21 cellular contexts compared by ENCODE assay signal in the genomic region with DNA sequence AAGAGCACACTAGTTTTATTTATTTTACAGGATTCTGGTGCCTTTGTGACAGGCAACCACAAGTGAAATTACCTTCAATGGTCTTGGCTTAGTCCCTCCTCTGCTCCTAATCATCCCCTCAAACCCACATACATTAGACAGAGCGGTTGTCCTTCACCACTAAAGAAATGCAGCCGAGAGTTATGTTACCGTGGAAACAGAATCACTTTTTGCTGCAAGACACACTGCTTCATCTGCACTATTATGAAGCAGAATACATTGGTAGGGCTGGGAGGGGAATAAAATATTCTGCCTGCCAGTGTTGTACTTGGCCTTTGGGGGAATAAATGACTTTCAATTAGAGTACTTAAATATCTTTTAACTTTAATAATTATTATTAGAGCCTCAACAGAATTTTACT.
A peak's percentile ranks its signal among the peaks of the same experiment; 100 is the strongest.
DNase-seq lines count a peak whose midpoint lies in the region; ATAC-seq and TF ChIP-seq lines count a peak whose summit lies in the region.
"Had no signal": no experiment of that assay in that cellular context is flagged by ENCODE, and none has a peak within 500 bp of the region (broad histone marks: within the 10 kb centered on the region; RNA-seq: fewer than 3 reads in every experiment).

No MANE protein-coding gene starts in this region.

- no peaks in the 10 kb centered on the region for H3F3A ChIP-seq in neural cell (ENCODE audit: insufficient read depth, low read length, poor library complexity, severe bottlenecking)

- no peak overlapping the region for H2AFZ ChIP-seq in neural cell (ENCODE audit: low read depth, low read length)

- H3K36me3 ChIP-seq in neural cell (ENCODE audit: insufficient read depth, low read length) = no peaks in the 10 kb centered on the region
- H3K36me3 ChIP-seq: BE2C had no signal

- no peak overlapping the region for H3K4me3 Mint-ChIP-seq in activated T-cell treated with anti-CD3 and anti-CD28 coated beads, Interleukin-2, amount 50 U/mL, for 4 hours
- H3K4me3 Mint-ChIP-seq: CD4-positive, CD25-positive, alpha-beta regulatory T cell; CD8-positive, alpha-beta memory T cell; GM23338; HFFc6 had no signal

- no peak for TF ChIP-seq CTCF in neural cell (IDR thresholded peaks at IDR 0.05; ENCODE audit: poor library complexity, severe bottlenecking)

- no peak for ATAC-seq in activated T-cell treated with anti-CD3 and anti-CD28 coated beads, Interleukin-2, amount 50 U/mL, for 4 hours
- ATAC-seq: GM23338, HCT116, K562 had no signal

- no peaks in the 10 kb centered on the region for H3K79me2 ChIP-seq in neural cell (replicated peaks; ENCODE audit: insufficient read depth, low read length)

- H3K9me2 ChIP-seq in neural cell (ENCODE audit: insufficient read depth, low read length) = no peaks in the 10 kb centered on the region

- peak overlapping the region; percentile 40 for H3K9ac ChIP-seq in neural cell (ENCODE audit: low read length)

- H3K27me3 ChIP-seq in neural cell (ENCODE audit: insufficient read depth, low read depth, low read length) = no peaks in the 10 kb centered on the region
- H3K27me3 ChIP-seq: BE2C had no signal

- peak overlapping the region; percentile 82 for H3K27ac ChIP-seq in neural cell (ENCODE audit: low read length)

- peak; percentile 3 for DNase-seq in NCI-H748 (lab: John Stamatoyannopoulos, UW; ENCODE audit: unreplicated experiment)
- no peak for DNase-seq in NCI-H748 treated with DMSO at 0.1 percent for 48 hours (lab: John Stamatoyannopoulos, UW)
- DNase-seq in NCI-H2227 (lab: John Stamatoyannopoulos, UW; ENCODE audit: unreplicated experiment) = peak; percentile 27
- peak; percentile 21 for DNase-seq in amniotic epithelial cell (ENCODE audit: low read depth)
- DNase-seq in posterior cingulate gyrus = no peak
- DNase-seq in activated T-cell treated with anti-CD3 and anti-CD28 coated beads, Interleukin-2, amount 50 U/mL, for 4 hours = no peak
- DNase-seq: ACHN; BE2C; C1 segment of cervical spinal cord; CD4-positive, CD25-positive, alpha-beta regulatory T cell; CD8-positive, alpha-beta memory T cell; COR-L47; DMS153; DND-41; EL; HFFc6; IMR-90 had no signal

- no peaks in the 10 kb centered on the region for H3K9me3 ChIP-seq in neural cell (ENCODE audit: low read length)
- H3K9me3 ChIP-seq: BE2C had no signal

- no peak for TF ChIP-seq RAD21 in neural cell (conservative IDR thresholded peaks at IDR 0.05)

- H3K36me3 Mint-ChIP-seq in activated T-cell treated with anti-CD3 and anti-CD28 coated beads, Interleukin-2, amount 50 U/mL, for 4 hours (ENCODE audit: insufficient read depth) = no peaks in the 10 kb centered on the region
- H3K36me3 Mint-ChIP-seq: CD4-positive, CD25-positive, alpha-beta regulatory T cell; CD8-positive, alpha-beta memory T cell had no signal

- H3K4me2 ChIP-seq in neural cell (ENCODE audit: low read length) = peak overlapping the region; percentile 38
- H3K4me2 ChIP-seq: GM23338 had no signal

- peak; percentile 69 for TF ChIP-seq EP300 in neural cell (conservative IDR thresholded peaks at IDR 0.05; ENCODE audit: poor library complexity, severe bottlenecking)

- no peaks in the 10 kb centered on the region for H4K20me1 ChIP-seq in neural cell (ENCODE audit: insufficient read depth)

- H3K9me3 Mint-ChIP-seq in activated T-cell treated with anti-CD3 and anti-CD28 coated beads, Interleukin-2, amount 50 U/mL, for 4 hours = no peaks in the 10 kb centered on the region
- H3K9me3 Mint-ChIP-seq: CD8-positive, alpha-beta memory T cell; GM23338; HFFc6 had no signal

- intact Hi-C loops in posterior cingulate gyrus (cut with DNase I) = no loop called here

- H3K4me3 ChIP-seq in neural cell (ENCODE audit: low read length) = peak overlapping the region; percentile 38
- H3K4me3 ChIP-seq: GM23338, K562 had no signal

- H3K4me1 Mint-ChIP-seq in activated T-cell treated with anti-CD3 and anti-CD28 coated beads, Interleukin-2, amount 50 U/mL, for 4 hours (ENCODE audit: low read depth) = no peaks in the 10 kb centered on the region
- H3K4me1 Mint-ChIP-seq: CD4-positive, CD25-positive, alpha-beta regulatory T cell; CD8-positive, alpha-beta memory T cell had no signal

- peaks cover 14% of the 10 kb centered on the region for H3K27me3 Mint-ChIP-seq in activated T-cell treated with anti-CD3 and anti-CD28 coated beads, Interleukin-2, amount 50 U/mL, for 4 hours (ENCODE audit: low read depth)

TF ChIP-seq in neural cell, 6 proteins besides CTCF, POLR2A, EP300 and RAD21:
- TF ChIP-seq POLR2AphosphoS5 (IDR thresholded peaks at IDR 0.05) (peak; percentile 41), EZH2 (IDR thresholded peaks at IDR 0.05; ENCODE audit: borderline replicate concordance, insufficient read depth, low read length, poor library complexity, severe bottlenecking) (no peak), MXI1 (conservative IDR thresholded peaks at IDR 0.05; ENCODE audit: poor library complexity, severe bottlenecking) (no peak), TAF1 (IDR thresholded peaks at IDR 0.05; ENCODE audit: low read depth) (no peak), SMC3 (conservative IDR thresholded peaks at IDR 0.05; ENCODE audit: poor library complexity) (no peak)
- TF ChIP-seq, protein P1, sequence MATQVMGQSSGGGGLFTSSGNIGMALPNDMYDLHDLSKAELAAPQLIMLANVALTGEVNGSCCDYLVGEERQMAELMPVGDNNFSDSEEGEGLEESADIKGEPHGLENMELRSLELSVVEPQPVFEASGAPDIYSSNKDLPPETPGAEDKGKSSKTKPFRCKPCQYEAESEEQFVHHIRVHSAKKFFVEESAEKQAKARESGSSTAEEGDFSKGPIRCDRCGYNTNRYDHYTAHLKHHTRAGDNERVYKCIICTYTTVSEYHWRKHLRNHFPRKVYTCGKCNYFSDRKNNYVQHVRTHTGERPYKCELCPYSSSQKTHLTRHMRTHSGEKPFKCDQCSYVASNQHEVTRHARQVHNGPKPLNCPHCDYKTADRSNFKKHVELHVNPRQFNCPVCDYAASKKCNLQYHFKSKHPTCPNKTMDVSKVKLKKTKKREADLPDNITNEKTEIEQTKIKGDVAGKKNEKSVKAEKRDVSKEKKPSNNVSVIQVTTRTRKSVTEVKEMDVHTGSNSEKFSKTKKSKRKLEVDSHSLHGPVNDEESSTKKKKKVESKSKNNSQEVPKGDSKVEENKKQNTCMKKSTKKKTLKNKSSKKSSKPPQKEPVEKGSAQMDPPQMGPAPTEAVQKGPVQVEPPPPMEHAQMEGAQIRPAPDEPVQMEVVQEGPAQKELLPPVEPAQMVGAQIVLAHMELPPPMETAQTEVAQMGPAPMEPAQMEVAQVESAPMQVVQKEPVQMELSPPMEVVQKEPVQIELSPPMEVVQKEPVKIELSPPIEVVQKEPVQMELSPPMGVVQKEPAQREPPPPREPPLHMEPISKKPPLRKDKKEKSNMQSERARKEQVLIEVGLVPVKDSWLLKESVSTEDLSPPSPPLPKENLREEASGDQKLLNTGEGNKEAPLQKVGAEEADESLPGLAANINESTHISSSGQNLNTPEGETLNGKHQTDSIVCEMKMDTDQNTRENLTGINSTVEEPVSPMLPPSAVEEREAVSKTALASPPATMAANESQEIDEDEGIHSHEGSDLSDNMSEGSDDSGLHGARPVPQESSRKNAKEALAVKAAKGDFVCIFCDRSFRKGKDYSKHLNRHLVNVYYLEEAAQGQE (IDR thresholded peaks at IDR 0.05; ENCODE audit: borderline replicate concordance) = peak; percentile 64

Comparison
In these comparisons a context has a peak if more than half of its experiments do, and no peak if none do; other contexts are left out.
1. DNase-seq: peak in NCI-H748 (single experiment), NCI-H2227 (single experiment) and amniotic epithelial cell (single experiment); none in NCI-H748 treated with DMSO at 0.1 percent for 48 hours (single experiment), posterior cingulate gyrus (0 of 10) and activated T-cell treated with anti-CD3 and anti-CD28 coated beads, Interleukin-2, amount 50 U/mL, for 4 hours (single experiment).